ENCODE assay signal across 8 cellular contexts in the genomic region with DNA sequence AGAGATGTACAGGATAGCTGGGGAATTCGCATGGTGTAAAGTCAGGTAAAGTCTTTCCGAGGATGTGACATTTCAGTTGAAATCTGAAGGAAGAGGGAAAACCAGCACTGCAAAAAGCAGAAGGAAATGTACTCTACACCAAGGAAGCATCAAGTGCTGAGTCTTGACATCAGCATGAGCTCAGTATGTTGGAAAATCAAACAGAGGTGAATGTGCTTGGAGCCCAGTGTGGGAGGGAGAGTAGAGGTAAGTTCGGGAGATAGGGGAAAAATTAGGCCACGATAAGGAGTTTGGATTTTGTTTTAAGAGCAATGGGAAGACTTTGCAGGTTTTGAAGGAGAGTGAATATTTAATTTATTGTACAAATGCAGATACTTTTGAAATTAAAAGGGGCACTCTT.
"Had no signal": no experiment of that assay in that cellular context is flagged by ENCODE, and none has a peak within 500 bp of the region (broad histone marks: within the 10 kb centered on the region; RNA-seq: fewer than 3 reads in every experiment).

No MANE protein-coding gene starts in this region.

- DNase-seq: IMR-90, KBM-7, KG1 had no signal

- H3K27ac ChIP-seq: HL-60 had no signal

- H3K4me3 ChIP-seq: K562 had no signal

- H3K27ac Mint-ChIP-seq: IgD-negative memory B cell had no signal

- ATAC-seq: HepG2, K562 had no signal

- H3K4me1 Mint-ChIP-seq: IgD-negative memory B cell had no signal

- H3K4me3 Mint-ChIP-seq: IgD-negative memory B cell had no signal

- H3K36me3 Mint-ChIP-seq: IgD-negative memory B cell had no signal

- H3K27me3 Mint-ChIP-seq: IgD-negative memory B cell had no signal

- FAIRE-seq: HepG2, HTR-8/SVneo, K562 had no signal
